8 cellular contexts compared by ENCODE assay signal in the genomic region with DNA sequence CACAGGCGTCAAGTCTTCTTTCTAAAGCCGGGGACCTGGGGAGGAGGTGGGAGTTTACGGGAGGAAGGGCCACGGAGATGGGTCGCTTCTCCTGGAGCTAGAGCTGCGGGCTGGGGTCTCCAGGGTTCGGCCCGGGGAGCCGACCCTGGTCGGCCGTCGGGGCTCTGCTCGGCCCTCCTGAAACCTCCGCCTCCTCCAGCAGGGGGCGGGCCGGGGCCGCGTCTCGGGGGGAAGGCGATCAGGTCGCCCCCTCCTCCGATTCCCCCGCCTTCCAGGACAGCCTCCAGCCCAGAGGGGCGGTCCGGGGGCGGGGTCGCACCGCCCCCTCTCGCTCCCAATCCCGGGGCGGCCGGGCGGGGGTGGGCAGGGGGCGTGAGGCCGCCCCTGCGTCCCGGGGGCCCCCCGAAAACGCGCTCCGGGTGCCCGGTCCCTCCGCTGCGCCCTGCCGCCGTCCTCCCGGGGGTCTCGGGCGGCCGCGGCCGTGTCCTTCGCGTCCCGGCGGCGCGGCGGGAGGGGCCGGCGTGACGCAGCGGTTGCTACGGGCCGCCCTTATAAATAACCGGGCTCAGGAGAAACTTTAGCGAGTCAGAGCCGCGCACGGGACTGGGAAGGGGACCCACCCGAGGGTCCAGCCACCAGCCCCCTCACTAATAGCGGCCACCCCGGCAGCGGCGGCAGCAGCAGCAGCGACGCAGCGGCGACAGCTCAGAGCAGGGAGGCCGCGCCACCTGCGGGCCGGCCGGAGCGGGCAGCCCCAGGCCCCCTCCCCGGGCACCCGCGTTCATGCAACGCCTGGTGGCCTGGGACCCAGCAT. TPM values are rescaled to one million over a fixed set of nuclear protein-coding genes. Genes with fewer than 3 reads are reported as not detected.
DNase-seq lines count a peak whose midpoint lies in the region; ATAC-seq and TF ChIP-seq lines count a peak whose summit lies in the region.

A gene (plus strand): TSS at position 580 of the 814 bp plus-strand sequence. CDS start 204 bp downstream, at position 784.

- peak; percentile 90 for DNase-seq in CD1c-positive myeloid dendritic cell (ENCODE audit: extremely low spot score)
- DNase-seq in activated T-helper 2 cell treated with anti-CD3 and anti-CD28 coated beads, Interferon-gamma antibody, Interleukin-2, Interleukin-4, amounts not matched to agents 10 μg/mL and 5 μg/mL and 100 μg/mL, durations not matched to agents 14 hours and 24 hours and 36 hours (ENCODE audit: low spot score) = peak; percentile 78
- DNase-seq in fibroblast of peridontal ligament (ENCODE audit: extremely low read depth) = peak; percentile 89
- DNase-seq in stimulated activated naive CD8-positive, alpha-beta T cell treated with anti-CD3 and anti-CD28 coated beads, Interleukin-15, amount 100 ng/mL, for 72 hours = peak; percentile 89 to 90

- H3K9me3 Mint-ChIP-seq in activated T-helper 2 cell treated with anti-CD3 and anti-CD28 coated beads, Interferon-gamma antibody, Interleukin-2, Interleukin-4, amounts not matched to agents 10 μg/mL and 5 μg/mL and 100 μg/mL, durations not matched to agents 14 hours and 24 hours and 36 hours = no peaks in the 10 kb centered on the region
- no peaks in the 10 kb centered on the region for H3K9me3 Mint-ChIP-seq in nephron
- no peaks in the 10 kb centered on the region for H3K9me3 Mint-ChIP-seq in stimulated activated naive CD8-positive, alpha-beta T cell treated with anti-CD3 and anti-CD28 coated beads, Interleukin-15, amount 100 ng/mL, for 72 hours

- peak; percentile 81 for TF ChIP-seq POLR2A in Raji (IDR thresholded peaks at IDR 0.05; ENCODE audit: insufficient read depth, low read depth, low read length)

- H3K36me3 Mint-ChIP-seq in activated T-helper 2 cell treated with anti-CD3 and anti-CD28 coated beads, Interferon-gamma antibody, Interleukin-2, Interleukin-4, amounts not matched to agents 10 μg/mL and 5 μg/mL and 100 μg/mL, durations not matched to agents 14 hours and 24 hours and 36 hours (ENCODE audit: low read depth) = peaks cover 29% of the 10 kb centered on the region
- H3K36me3 Mint-ChIP-seq in nephron (ENCODE audit: low read depth) = no peaks in the 10 kb centered on the region

- peaks cover 27% of the 10 kb centered on the region for H3K4me1 Mint-ChIP-seq in activated T-helper 2 cell treated with anti-CD3 and anti-CD28 coated beads, Interferon-gamma antibody, Interleukin-2, Interleukin-4, amounts not matched to agents 10 μg/mL and 5 μg/mL and 100 μg/mL, durations not matched to agents 14 hours and 24 hours and 36 hours (ENCODE audit: low read depth)
- peaks cover 14% of the 10 kb centered on the region for H3K4me1 Mint-ChIP-seq in nephron
- H3K4me1 Mint-ChIP-seq in stimulated activated naive CD8-positive, alpha-beta T cell treated with anti-CD3 and anti-CD28 coated beads, Interleukin-15, amount 100 ng/mL, for 72 hours = peaks cover 50% of the 10 kb centered on the region

- peaks cover 7% of the 10 kb centered on the region for H3K27me3 Mint-ChIP-seq in activated T-helper 2 cell treated with anti-CD3 and anti-CD28 coated beads, Interferon-gamma antibody, Interleukin-2, Interleukin-4, amounts not matched to agents 10 μg/mL and 5 μg/mL and 100 μg/mL, durations not matched to agents 14 hours and 24 hours and 36 hours (ENCODE audit: low read depth)
- peaks cover 16% of the 10 kb centered on the region for H3K27me3 Mint-ChIP-seq in nephron (ENCODE audit: low read depth)
- peaks cover 10% of the 10 kb centered on the region for H3K27me3 Mint-ChIP-seq in stimulated activated naive CD8-positive, alpha-beta T cell treated with anti-CD3 and anti-CD28 coated beads, Interleukin-15, amount 100 ng/mL, for 72 hours

- TF ChIP-seq RAD21 in Ishikawa (IDR thresholded peaks at IDR 0.05; ENCODE audit: low read depth) = peak; percentile 69

- peak within 1 kb of the TSS; percentile 86 for H3K27ac Mint-ChIP-seq in activated T-helper 2 cell treated with anti-CD3 and anti-CD28 coated beads, Interferon-gamma antibody, Interleukin-2, Interleukin-4, amounts not matched to agents 10 μg/mL and 5 μg/mL and 100 μg/mL, durations not matched to agents 14 hours and 24 hours and 36 hours
- H3K27ac Mint-ChIP-seq in nephron = peak within 1 kb of the TSS; percentile 74 to 92 (median 91)
- peak within 1 kb of the TSS; percentile 91 to 99 for H3K27ac Mint-ChIP-seq in stimulated activated naive CD8-positive, alpha-beta T cell treated with anti-CD3 and anti-CD28 coated beads, Interleukin-15, amount 100 ng/mL, for 72 hours

- intact Hi-C loops in activated T-helper 2 cell treated with anti-CD3 and anti-CD28 coated beads, Interferon-gamma antibody, Interleukin-2, Interleukin-4, amounts not matched to agents 10 μg/mL and 5 μg/mL and 100 μg/mL, durations not matched to agents 14 hours and 24 hours and 36 hours (cut with micrococcal nuclease) = loop anchor here (1.0 to 5.0 kb wide), 7 partner anchors 97 to 382 kb away; a partner anchor contains a TSS

- peak; percentile 55 for ATAC-seq in GM19438 (IDR thresholded peaks at IDR 0.05; ENCODE audit: low read depth, unreplicated experiment)
- peak; percentile 70 for ATAC-seq in stimulated activated naive CD8-positive, alpha-beta T cell treated with anti-CD3 and anti-CD28 coated beads, Interleukin-15, amount 100 ng/mL, for 72 hours

- H3K4me3 Mint-ChIP-seq in activated T-helper 2 cell treated with anti-CD3 and anti-CD28 coated beads, Interferon-gamma antibody, Interleukin-2, Interleukin-4, amounts not matched to agents 10 μg/mL and 5 μg/mL and 100 μg/mL, durations not matched to agents 14 hours and 24 hours and 36 hours (ENCODE audit: low read depth) = peak within 1 kb of the TSS; percentile 79
- peak within 1 kb of the TSS; percentile 84 to 91 (median 91) for H3K4me3 Mint-ChIP-seq in nephron
- peak within 1 kb of the TSS; percentile 76 to 80 for H3K4me3 Mint-ChIP-seq in stimulated activated naive CD8-positive, alpha-beta T cell treated with anti-CD3 and anti-CD28 coated beads, Interleukin-15, amount 100 ng/mL, for 72 hours

- peak; percentile 76 to 80 (median 78) for TF ChIP-seq CTCF in nephron (IDR thresholded peaks at IDR 0.05; ENCODE audit: unreplicated experiment in 3 of 3)

- TF ChIP-seq EP300 in Ishikawa (IDR thresholded peaks at IDR 0.05; ENCODE audit: borderline replicate concordance) = no peak; the same call in 1 of the 2 replicates

TF ChIP-seq in Ishikawa, 13 proteins besides CTCF, POLR2A, EP300 and RAD21:
- peak; percentile 71 for TF ChIP-seq TAF1 (IDR thresholded peaks at IDR 0.05; ENCODE audit: low read depth)
- TF ChIP-seq TEAD4 (IDR thresholded peaks at IDR 0.05) = 0 out of 2 replicates have a peak, but pooled peaks have one; percentile 4
- TF ChIP-seq, protein P1, sequence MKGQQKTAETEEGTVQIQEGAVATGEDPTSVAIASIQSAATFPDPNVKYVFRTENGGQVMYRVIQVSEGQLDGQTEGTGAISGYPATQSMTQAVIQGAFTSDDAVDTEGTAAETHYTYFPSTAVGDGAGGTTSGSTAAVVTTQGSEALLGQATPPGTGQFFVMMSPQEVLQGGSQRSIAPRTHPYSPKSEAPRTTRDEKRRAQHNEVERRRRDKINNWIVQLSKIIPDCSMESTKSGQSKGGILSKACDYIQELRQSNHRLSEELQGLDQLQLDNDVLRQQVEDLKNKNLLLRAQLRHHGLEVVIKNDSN (IDR thresholded peaks at IDR 0.05) = no peak
- no peak for TF ChIP-seq YY1 (IDR thresholded peaks at IDR 0.05; ENCODE audit: low read depth)
- peak; percentile 86 for TF ChIP-seq ZBTB7A (IDR thresholded peaks at IDR 0.05; ENCODE audit: low read depth)
- TF ChIP-seq, protein P2, sequence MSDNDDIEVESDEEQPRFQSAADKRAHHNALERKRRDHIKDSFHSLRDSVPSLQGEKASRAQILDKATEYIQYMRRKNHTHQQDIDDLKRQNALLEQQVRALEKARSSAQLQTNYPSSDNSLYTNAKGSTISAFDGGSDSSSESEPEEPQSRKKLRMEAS (IDR thresholded peaks at IDR 0.05) = no peak; the same call in 1 of the 2 replicates
- TF ChIP-seq EGR1 (IDR thresholded peaks at IDR 0.05) = no peak

RNA-seq across cellular contexts. Expression of the gene that starts here (rescaled TPM):
- 36.2 and 36.4 TPM in 2 replicates for total RNA-seq in activated T-helper 2 cell treated with anti-CD3 and anti-CD28 coated beads, Interferon-gamma antibody, Interleukin-2, Interleukin-4, amounts not matched to agents 10 μg/mL and 5 μg/mL and 100 μg/mL, durations not matched to agents 14 hours and 24 hours and 36 hours

Comparison
In these comparisons a context has a peak if more than half of its experiments do, and no peak if none do; other contexts are left out.
1. Peak in every context shown above with its lines: DNase-seq and ATAC-seq.